9 cellular contexts compared by ENCODE assay signal in genomic region chr9:107284636-107285035, GRCh38. TPM values are rescaled to one million over a fixed set of nuclear protein-coding genes. Genes with fewer than 3 reads are reported as not detected.
DNase-seq lines count a peak whose midpoint lies in the region; ATAC-seq and TF ChIP-seq lines count a peak whose summit lies in the region.
"Had no signal": no experiment of that assay in that cellular context is flagged by ENCODE, and none has a peak within 500 bp of the region (broad histone marks: within the 10 kb centered on the region; RNA-seq: fewer than 3 reads in every experiment).

No MANE protein-coding gene starts in this region.

- peak overlapping the region; percentile 99 for H3K27ac Mint-ChIP-seq in activated naive CD4-positive, alpha-beta T cell treated with anti-CD3 and anti-CD28 coated beads, Interleukin-2, amount 50 U/mL, for 24 hours

- DNase-seq in activated naive CD4-positive, alpha-beta T cell treated with anti-CD3 and anti-CD28 coated beads, Interleukin-2, amount 50 U/mL, for 16 hours = no peak
- DNase-seq in lower lobe of right lung = no peak
- no peak for DNase-seq in upper lobe of right lung
- DNase-seq: T1000 had no signal

- no peaks in the 10 kb centered on the region for H3K9me3 Mint-ChIP-seq in activated naive CD4-positive, alpha-beta T cell treated with anti-CD3 and anti-CD28 coated beads, Interleukin-2, amount 50 U/mL, for 24 hours

- intact Hi-C loops in lower lobe of right lung (cut with DNase I) (no loop called here), upper lobe of right lung (cut with DNase I) (no loop called here)

- ATAC-seq in lower lobe of right lung (no peak), upper lobe of right lung (no peak), HG03196 (IDR thresholded peaks at IDR 0.05; ENCODE audit: unreplicated experiment) (no peak), GM18498 (IDR thresholded peaks at IDR 0.05; ENCODE audit: unreplicated experiment) (no peak), HG02870 (IDR thresholded peaks at IDR 0.05; ENCODE audit: unreplicated experiment) (no peak)

- H3K4me1 ChIP-seq in lower lobe of right lung (peaks cover 55% of the 10 kb centered on the region), upper lobe of right lung (peaks cover 37% of the 10 kb centered on the region)

- H3K4me3 ChIP-seq in lower lobe of right lung (peak overlapping the region; percentile 95), upper lobe of right lung (peak overlapping the region; percentile 84)

- H3K27ac ChIP-seq in angular gyrus (ENCODE audit: low read depth, low read length) = peak overlapping the region; percentile 19
- peak overlapping the region; percentile 99 for H3K27ac ChIP-seq in lower lobe of right lung
- H3K27ac ChIP-seq in upper lobe of right lung = peak overlapping the region; percentile 98

- H3K4me3 Mint-ChIP-seq in activated naive CD4-positive, alpha-beta T cell treated with anti-CD3 and anti-CD28 coated beads, Interleukin-2, amount 50 U/mL, for 24 hours = peak overlapping the region; percentile 99

- TF ChIP-seq CTCF in lower lobe of right lung (IDR thresholded peaks at IDR 0.05) (no peak), upper lobe of right lung (IDR thresholded peaks at IDR 0.05) (no peak)

- H3K36me3 Mint-ChIP-seq in activated naive CD4-positive, alpha-beta T cell treated with anti-CD3 and anti-CD28 coated beads, Interleukin-2, amount 50 U/mL, for 24 hours = no peaks in the 10 kb centered on the region

- H3K27me3 ChIP-seq in lower lobe of right lung (ENCODE audit: low read depth) (no peaks in the 10 kb centered on the region), upper lobe of right lung (no peaks in the 10 kb centered on the region)

- H3K4me1 Mint-ChIP-seq in activated naive CD4-positive, alpha-beta T cell treated with anti-CD3 and anti-CD28 coated beads, Interleukin-2, amount 50 U/mL, for 24 hours = peaks cover 64% of the 10 kb centered on the region

- H3K9me3 ChIP-seq in lower lobe of right lung = no peaks in the 10 kb centered on the region
- no peaks in the 10 kb centered on the region for H3K9me3 ChIP-seq in upper lobe of right lung

- no peaks in the 10 kb centered on the region for H3K27me3 Mint-ChIP-seq in activated naive CD4-positive, alpha-beta T cell treated with anti-CD3 and anti-CD28 coated beads, Interleukin-2, amount 50 U/mL, for 24 hours

- H3K36me3 ChIP-seq in lower lobe of right lung (no peaks in the 10 kb centered on the region), upper lobe of right lung (no peaks in the 10 kb centered on the region)

RNA-seq across cellular contexts. Expression of gene RAD23B, which starts 1.6 kb away (rescaled TPM):
- 95.4 TPM for total RNA-seq in lower lobe of right lung
- total RNA-seq in upper lobe of right lung = 98.0 TPM

Comparison
In these comparisons a context has a peak if more than half of its experiments do, and no peak if none do; other contexts are left out.
1. H3K27ac ChIP-seq: peak in every context shown above with its lines; median percentile 99 in lower lobe of right lung; 98 in upper lobe of right lung; 19 in angular gyrus.